2 cellular contexts compared by ENCODE assay signal in genomic region chr2:163887182-163887581, GRCh38.
TF ChIP-seq lines count a peak whose summit lies in the region.

No MANE protein-coding gene starts in this region.

TF ChIP-seq in SK-N-SH, 30 proteins besides CTCF, POLR2A, EP300 and RAD21 (continued from another document):
- TF ChIP-seq REST (IDR thresholded peaks at IDR 0.05; ENCODE audit: low read depth, low read length) (no peak), FOXJ3 (CRISPR knock-in tag; IDR thresholded peaks at IDR 0.05) (no peak), GABPA (IDR thresholded peaks at IDR 0.05; ENCODE audit: low read depth) (no peak), FOSL2 (IDR thresholded peaks at IDR 0.05; ENCODE audit: borderline replicate concordance, low read depth) (no peak), PBX3 (IDR thresholded peaks at IDR 0.05) (no peak), ELF1 (IDR thresholded peaks at IDR 0.05) (no peak), MXI1 (IDR thresholded peaks at IDR 0.05; ENCODE audit: low read depth, low read length) (no peak), NFIC (IDR thresholded peaks at IDR 0.05; ENCODE audit: borderline replicate concordance) (no peak)

TF ChIP-seq in SK-N-SH treated with all-trans-retinoic acid at 6 μM for 48 hours, 23 proteins besides CTCF, POLR2A, EP300 and RAD21 (continued from another document):
- no peak for TF ChIP-seq PPARA (CRISPR knock-in tag; IDR thresholded peaks at IDR 0.05; ENCODE audit: borderline replicate concordance)
- no peak for TF ChIP-seq OSR1 (CRISPR knock-in tag; IDR thresholded peaks at IDR 0.05)
- no peak for TF ChIP-seq ISL1 (CRISPR knock-in tag; IDR thresholded peaks at IDR 0.05)
- no peak for TF ChIP-seq GLIS3 (CRISPR knock-in tag; IDR thresholded peaks at IDR 0.05)
